Comparison of ENCODE assay signal across 9 cellular contexts in genomic region chr12:9669534-9669933, GRCh38. TPM values are rescaled to one million over a fixed set of nuclear protein-coding genes. Genes with fewer than 3 reads are reported as not detected.
DNase-seq lines count a peak whose midpoint lies in the region; ATAC-seq, FAIRE-seq and TF ChIP-seq lines count a peak whose summit lies in the region.
"Had no signal": no experiment of that assay in that cellular context is flagged by ENCODE, and none has a peak within 500 bp of the region (broad histone marks: within the 10 kb centered on the region; RNA-seq: fewer than 3 reads in every experiment).

Gene CLEC2D, plus strand, starts transcription at chr12:9669713. Its CDS starts 22 bp downstream, at chr12:9669735.

- H3K27me3 Mint-ChIP-seq in naive thymus-derived CD8-positive, alpha-beta T cell: no peaks in the 10 kb centered on the region

- peaks cover 0 to 7% (median 0%) of the 10 kb centered on the region in 9 donors for H3K9me3 Mint-ChIP-seq in naive thymus-derived CD8-positive, alpha-beta T cell

- CTCF ChIA-PET in PC-9 (lab: Charles Lee): no interaction called here

- H4K20me1 ChIP-seq in PC-9 (ENCODE audit: insufficient read depth) (no peaks in the 10 kb centered on the region), smooth muscle cell (ENCODE audit: low read depth) (no peaks in the 10 kb centered on the region)

- H3K9me3 ChIP-seq in PC-9 (ENCODE audit: insufficient read depth, low read depth): no peaks in the 10 kb centered on the region; the same call in 1 of the 2 replicates
- no peaks in the 10 kb centered on the region for H3K9me3 ChIP-seq in smooth muscle cell (replicated peaks; ENCODE audit: low read depth)

- peak; percentile 99 for FAIRE-seq in GM18507 (lab: Jason Lieb, UNC)
- FAIRE-seq: islet of Langerhans had no signal

- H3K4me2 ChIP-seq in PC-9 (no peak within 1 kb of the TSS), smooth muscle cell (no peak within 1 kb of the TSS)

- no peak for DNase-seq in GM18507 (ENCODE audit: extremely low spot score, insufficient read length, low read depth)
- DNase-seq in PC-9: no peak
- peak in 6 of 10 donors; percentile 50 to 86 (median 72) for DNase-seq in naive thymus-derived CD8-positive, alpha-beta T cell
- DNase-seq in GM19238 (ENCODE audit: insufficient read length, low spot score): no peak
- no peak for DNase-seq in head of caudate nucleus
- DNase-seq in smooth muscle cell (lab: John Stamatoyannopoulos, UW; ENCODE audit: unreplicated experiment): no peak
- no peak for DNase-seq in hepatic stellate cell (ENCODE audit: low spot score)

- no peak within 1 kb of the TSS for H2AFZ ChIP-seq in PC-9
- no peak within 1 kb of the TSS for H2AFZ ChIP-seq in smooth muscle cell (ENCODE audit: low read depth)

- WGBS in smooth muscle cell (ENCODE audit: low lambda C conversion rate): 81% methylated on average over 4 of the region's 4 CpGs

- H3K4me1 ChIP-seq in PC-9 (replicated peaks; ENCODE audit: insufficient read depth): peaks cover 38% of the 10 kb centered on the region
- H3K4me1 ChIP-seq in smooth muscle cell (ENCODE audit: low read depth): no peaks in the 10 kb centered on the region

- peak; percentile 44 for ATAC-seq in HG02571 (IDR thresholded peaks at IDR 0.05; ENCODE audit: unreplicated experiment)
- peak; percentile 47 to 58 for ATAC-seq in naive thymus-derived CD8-positive, alpha-beta T cell

- TF ChIP-seq CTCF in PC-9 (conservative IDR thresholded peaks at IDR 0.05) (no peak), smooth muscle cell (IDR thresholded peaks at IDR 0.05; ENCODE audit: borderline replicate concordance, insufficient read depth, poor library complexity, severe bottlenecking) (no peak)

- BruUV-seq in PC-9 (replicated peaks; lab: Mats Ljungman, UMichigan): no TSS peak

- H3K27ac ChIP-seq in PC-9 (no peak within 1 kb of the TSS), smooth muscle cell (ENCODE audit: low read depth) (no peak within 1 kb of the TSS)

- H3K9me2 ChIP-seq in PC-9 (ENCODE audit: insufficient read depth): no peaks in the 10 kb centered on the region

- peak within 1 kb of the TSS; percentile 86 to 99 (median 95) for H3K4me3 Mint-ChIP-seq in naive thymus-derived CD8-positive, alpha-beta T cell

- intact Hi-C loops in PC-9 (cut with micrococcal nuclease; ENCODE audit: unreplicated experiment) (no loop called here), head of caudate nucleus (cut with DNase I) (no loop called here)

- H3K79me2 ChIP-seq in PC-9 (ENCODE audit: low read depth) (no peaks in the 10 kb centered on the region), smooth muscle cell (ENCODE audit: low read depth) (no peaks in the 10 kb centered on the region)

- H3K27ac Mint-ChIP-seq in naive thymus-derived CD8-positive, alpha-beta T cell: peak within 1 kb of the TSS; percentile 94 to 99 (median 96)

- H3F3A ChIP-seq in PC-9 (ENCODE audit: insufficient read depth, low read depth) (peaks cover 27% of the 10 kb centered on the region), smooth muscle cell (ENCODE audit: low read depth) (no peaks in the 10 kb centered on the region)

- POLR2A ChIA-PET in PC-9 (lab: Charles Lee; ENCODE audit: unreplicated experiment): interaction anchor here (0.6 to 0.7 kb wide), 2 partner anchors 21 to 999 kb away, joined by 6 to 7 read pairs; no protein-coding TSS in a partner anchor
- POLR2A ChIA-PET in naive thymus-derived CD8-positive, alpha-beta T cell (lab: Charles Lee): interaction anchor here (0.8 to 14.2 kb wide), 18 partner anchors 9 to 884 kb away, joined by 3 to 547 read pairs (median 5); partner anchors contain the start of gene CD69

- H3K9ac ChIP-seq in smooth muscle cell (ENCODE audit: low read depth): no peak within 1 kb of the TSS

- H3K4me1 Mint-ChIP-seq in naive thymus-derived CD8-positive, alpha-beta T cell: peaks cover 33 to 80% (median 64%) of the 10 kb centered on the region in 4 donors

- H3K27me3 ChIP-seq in PC-9 (ENCODE audit: insufficient read depth, low read depth) (no peaks in the 10 kb centered on the region), smooth muscle cell (ENCODE audit: low read depth) (no peaks in the 10 kb centered on the region)

- no peak within 1 kb of the TSS for H3K4me3 ChIP-seq in PC-9
- no peak within 1 kb of the TSS for H3K4me3 ChIP-seq in smooth muscle cell

- H3K36me3 ChIP-seq in PC-9 (ENCODE audit: low read depth): peaks cover 9% of the 10 kb centered on the region; the same call in 1 of the 2 replicates
- no peaks in the 10 kb centered on the region for H3K36me3 ChIP-seq in smooth muscle cell (ENCODE audit: low read depth)

- peaks cover 37 to 60% (median 56%) of the 10 kb centered on the region in 3 donors for H3K36me3 Mint-ChIP-seq in naive thymus-derived CD8-positive, alpha-beta T cell

RNA-seq across cellular contexts. Expression of gene CLEC2D, which starts in this region (rescaled TPM):
- total RNA-seq in PC-9 (2021): 32.6 and 37.8 TPM in 2 replicates
- 100 to 1,000 TPM; 433 to 438 TPM for total RNA-seq in naive thymus-derived CD8-positive, alpha-beta T cell
- polyA plus RNA-seq in naive thymus-derived CD8-positive, alpha-beta T cell: 100 to 1,000 TPM; 315 to 389 (median 329) TPM
- total RNA-seq in smooth muscle cell: 4.3 and 5.8 TPM in 2 replicates
- polyA plus RNA-seq in smooth muscle cell: 2.2 and 5.2 TPM in 2 replicates

Comparison
In these comparisons a context has a peak if more than half of its experiments do, and no peak if none do; other contexts are left out.
1. RNA of gene CLEC2D (total RNA-seq): 433 to 438 TPM in naive thymus-derived CD8-positive, alpha-beta T cell; 32.6 to 37.8 TPM in PC-9 and 4.3 to 5.8 TPM in smooth muscle cell; every median in the first group is over 10 times any median in the second.
2. RNA of gene CLEC2D (polyA plus RNA-seq): 315 to 389 TPM in naive thymus-derived CD8-positive, alpha-beta T cell; 2.2 to 5.2 TPM in smooth muscle cell; every median in the first group is over 10 times any median in the second.
3. DNase-seq: peak in naive thymus-derived CD8-positive, alpha-beta T cell (6 of 10); none in GM18507 (single experiment), PC-9 (0 of 2), GM19238 (single experiment), head of caudate nucleus (0 of 42), smooth muscle cell (single experiment) and hepatic stellate cell (single experiment).